Comparison of ENCODE assay signal across 21 cellular contexts in the genomic region with DNA sequence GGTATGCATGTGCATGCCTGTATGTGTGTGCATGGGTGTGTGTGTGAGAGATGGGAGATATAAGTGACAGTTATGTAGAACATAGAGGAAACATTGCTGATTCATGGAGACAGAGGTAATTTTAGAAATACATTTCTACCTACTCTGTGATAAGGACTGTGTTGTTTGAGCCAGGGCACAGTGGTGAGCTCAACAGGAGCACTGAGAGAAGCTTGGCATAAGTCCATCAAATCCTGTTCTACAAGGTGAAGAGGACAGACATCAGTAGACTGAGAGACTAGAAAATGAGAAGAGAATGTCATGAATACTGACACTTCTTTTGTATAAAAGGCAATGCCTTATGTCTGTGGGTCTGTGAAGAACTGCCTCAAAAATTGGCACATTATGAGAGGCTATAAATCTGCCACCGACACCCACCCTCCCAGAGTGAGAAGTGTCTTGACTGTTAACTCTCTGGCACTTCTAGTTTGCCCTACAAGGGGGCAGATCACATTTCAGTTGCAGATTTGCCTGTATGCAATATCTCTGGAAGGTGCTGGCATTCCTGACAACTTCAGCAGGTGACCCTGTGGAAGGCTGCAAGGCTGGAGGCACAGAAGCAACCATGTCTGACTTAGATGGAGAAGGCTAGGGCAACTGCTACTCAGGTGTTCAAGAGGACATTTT.
DNase-seq lines count a peak whose midpoint lies in the region; ATAC-seq, FAIRE-seq and TF ChIP-seq lines count a peak whose summit lies in the region.
"Had no signal": no experiment of that assay in that cellular context is flagged by ENCODE, and none has a peak within 500 bp of the region (broad histone marks: within the 10 kb centered on the region; RNA-seq: fewer than 3 reads in every experiment).

No MANE protein-coding gene starts in this region.

- ATAC-seq in Right ventricle myocardium superior (ENCODE audit: poor library complexity) (peak; percentile 94), right cardiac atrium (no peak), PC-3 (no peak), gastroesophageal sphincter (no peak)
- ATAC-seq: sciatic nerve; stimulated activated effector memory CD8-positive, alpha-beta T cell treated with anti-CD3 and anti-CD28 coated beads, Interleukin-12 subunit alpha, Interleukin-12 subunit beta, amount 100 ng/mL, for 72 hours had no signal

- WGBS in right cardiac atrium: 67% methylated on average over 1 of the region's 1 CpG
- 100% methylated on average over 1 of the region's 1 CpG; no CpG with 5 or more reads in 1 of the 2 donors for WGBS in gastroesophageal sphincter (ENCODE audit: low coverage in 1 of 2), 2 donors

- FAIRE-seq in frontal cortex (lab: Jason Lieb, UNC): no peak

- H3K27ac ChIP-seq in right cardiac atrium (ENCODE audit: low read length) (no peak overlapping the region), PC-3 (ENCODE audit: low read length) (no peak overlapping the region), gastroesophageal sphincter (no peak overlapping the region)
- H3K27ac ChIP-seq: KMS-11, thoracic aorta, WERI-Rb-1 had no signal

- H3K9me2 ChIP-seq in PC-3 (replicated peaks; ENCODE audit: low read length): no peaks in the 10 kb centered on the region

- no peaks in the 10 kb centered on the region for H3K79me2 ChIP-seq in PC-3 (ENCODE audit: low read length)

- no peaks in the 10 kb centered on the region for H4K20me1 ChIP-seq in PC-3 (ENCODE audit: low read length)

- POLR2A ChIA-PET in PC-3 (lab: Charles Lee; ENCODE audit: unreplicated experiment): no interaction called here

- no peak overlapping the region for H3K9ac ChIP-seq in PC-3 (ENCODE audit: low read length)
- H3K9ac ChIP-seq: KMS-11 had no signal

- H3K4me3 ChIP-seq in right cardiac atrium (ENCODE audit: low read length): no peak overlapping the region
- no peak overlapping the region for H3K4me3 ChIP-seq in PC-3 (ENCODE audit: low read length)
- no peak overlapping the region for H3K4me3 ChIP-seq in gastroesophageal sphincter
- H3K4me3 ChIP-seq: thoracic aorta had no signal

- intact Hi-C loops in Right ventricle myocardium superior (cut with DNase I): no loop called here
- intact Hi-C loops in right cardiac atrium (cut with DNase I): no loop called here
- intact Hi-C loops in PC-3 (cut with micrococcal nuclease): loop anchor here (2.0 kb wide), 1 partner anchor 181 kb away; no protein-coding TSS in a partner anchor

- no peak overlapping the region for H3K4me2 ChIP-seq in PC-3 (ENCODE audit: low read length)
- H3K4me2 ChIP-seq: KMS-11 had no signal

- H3K9me3 ChIP-seq in right cardiac atrium (ENCODE audit: control insufficient read depth, low read length): no peaks in the 10 kb centered on the region
- H3K9me3 ChIP-seq in PC-3 (ENCODE audit: low read length): no peaks in the 10 kb centered on the region
- H3K9me3 ChIP-seq in gastroesophageal sphincter: no peaks in the 10 kb centered on the region
- H3K9me3 ChIP-seq: thoracic aorta had no signal

- TF ChIP-seq EP300 in gastroesophageal sphincter (IDR thresholded peaks at IDR 0.05): no peak

- no peak for DNase-seq in Right ventricle myocardium superior
- DNase-seq in right cardiac atrium: no peak
- DNase-seq in NCI-H2029 treated with DMSO at 0.1 percent for 48 hours (lab: John Stamatoyannopoulos, UW): peak; percentile 85
- DNase-seq in PC-3: peak; percentile 35
- peak; percentile 6 for DNase-seq in pons (ENCODE audit: low spot score)
- no peak for DNase-seq in UCSD-AML1 (lab: John Stamatoyannopoulos, UW; ENCODE audit: unreplicated experiment)
- no peak for DNase-seq in frontal cortex (ENCODE audit: low spot score in 2 of 2)
- DNase-seq: activated CD4-positive, alpha-beta memory T cell treated with anti-CD3 and anti-CD28 coated beads for 36 hours; activated naive CD4-positive, alpha-beta T cell treated with anti-CD3 and anti-CD28 coated beads for 36 hours; anterior cingulate cortex; CD4-positive, CD25-positive, alpha-beta regulatory T cell; endodermal cell; islet precursor cell; NCI-H226; T-helper 2 cell; WERI-Rb-1 had no signal

- CTCF ChIA-PET in PC-3 (lab: Charles Lee): no interaction called here

- H3K4me1 ChIP-seq in right cardiac atrium (ENCODE audit: control insufficient read depth, insufficient read depth, low read length) (no peaks in the 10 kb centered on the region), PC-3 (ENCODE audit: insufficient read depth, low read length) (peaks cover 13% of the 10 kb centered on the region), gastroesophageal sphincter (peaks cover 0 to 5% (median 0%) of the 10 kb centered on the region in 3 donors)

- no peak for TF ChIP-seq POLR2A in gastroesophageal sphincter (IDR thresholded peaks at IDR 0.05)

- H3K36me3 ChIP-seq in PC-3 (ENCODE audit: low read depth, low read length): no peaks in the 10 kb centered on the region
- H3K36me3 ChIP-seq in gastroesophageal sphincter: no peaks in the 10 kb centered on the region
- H3K36me3 ChIP-seq: thoracic aorta, WERI-Rb-1 had no signal

- TF ChIP-seq CTCF in PC-3 (conservative IDR thresholded peaks at IDR 0.05; ENCODE audit: low read depth, low read length): no peak
- no peak for TF ChIP-seq CTCF in gastroesophageal sphincter (IDR thresholded peaks at IDR 0.05)

- H2AFZ ChIP-seq in PC-3 (ENCODE audit: low read length): no peak overlapping the region

- no peaks in the 10 kb centered on the region for H3F3A ChIP-seq in PC-3 (ENCODE audit: low read length, unreplicated experiment)

- no peaks in the 10 kb centered on the region for H3K27me3 ChIP-seq in right cardiac atrium (ENCODE audit: control insufficient read depth, insufficient read depth)
- no peaks in the 10 kb centered on the region for H3K27me3 ChIP-seq in PC-3 (ENCODE audit: low read length)
- no peaks in the 10 kb centered on the region for H3K27me3 ChIP-seq in gastroesophageal sphincter

- BruUV-seq in PC-3 (replicated peaks; lab: Mats Ljungman, UMichigan): no TSS peak

Comparison
In these comparisons a context has a peak if more than half of its experiments do, and no peak if none do; other contexts are left out.
1. DNase-seq: peak in NCI-H2029 treated with DMSO at 0.1 percent for 48 hours (single experiment), PC-3 (single experiment) and pons (single experiment); none in Right ventricle myocardium superior (single experiment), right cardiac atrium (0 of 3), UCSD-AML1 (single experiment) and frontal cortex (0 of 2).